Comparison of ENCODE assay signal across 8 cellular contexts in genomic region chr4:181301735-181302380, GRCh38.
A peak's percentile ranks its signal among the peaks of the same experiment; 100 is the strongest.
DNase-seq lines count a peak whose midpoint lies in the region; ATAC-seq and TF ChIP-seq lines count a peak whose summit lies in the region.

No MANE protein-coding gene starts in this region.

- intact Hi-C loops in body of pancreas (cut with DNase I) (no loop called here), sciatic nerve (cut with DNase I) (no loop called here)

- peaks cover 14% of the 10 kb centered on the region for H3K9me3 Mint-ChIP-seq in nephron progenitor cell

- no peaks in the 10 kb centered on the region for H3K9me3 ChIP-seq in body of pancreas

- ATAC-seq in HG02943 (IDR thresholded peaks at IDR 0.05; ENCODE audit: low read depth, unreplicated experiment) (peak; percentile 69), body of pancreas (peak; percentile 53), sciatic nerve (no peak), GM21723 (IDR thresholded peaks at IDR 0.05; ENCODE audit: unreplicated experiment) (no peak)

- H3K27ac Mint-ChIP-seq in nephron progenitor cell: no peak overlapping the region

- H3K27me3 ChIP-seq in GM06990 (replicated peaks; ENCODE audit: control insufficient read depth, insufficient read depth, low read length) (no peaks in the 10 kb centered on the region), body of pancreas (no peaks in the 10 kb centered on the region)

- no peaks in the 10 kb centered on the region for H3K4me1 ChIP-seq in body of pancreas

- no peak overlapping the region for H3K4me3 Mint-ChIP-seq in nephron progenitor cell

- TF ChIP-seq CTCF in GM06990 (IDR thresholded peaks at IDR 0.05; ENCODE audit: insufficient read depth, low read length, poor library complexity, severe bottlenecking) (peak; percentile 63), body of pancreas (IDR thresholded peaks at IDR 0.05) (peak; percentile 27 to 66 (median 55)), nephron progenitor cell (IDR thresholded peaks at IDR 0.05) (peak; percentile 59)

- H3K4me3 ChIP-seq in GM06990 (replicated peaks; ENCODE audit: low read depth, low read length): no peak overlapping the region
- H3K4me3 ChIP-seq in body of pancreas: no peak overlapping the region

- H3K27ac ChIP-seq in body of pancreas: no peak overlapping the region

- TF ChIP-seq POLR2A in body of pancreas (IDR thresholded peaks at IDR 0.05): no peak

- no peaks in the 10 kb centered on the region for H3K36me3 Mint-ChIP-seq in nephron progenitor cell (ENCODE audit: low read depth)

- H3K36me3 ChIP-seq in GM06990 (ENCODE audit: control insufficient read depth, insufficient read depth, low read length): no peaks in the 10 kb centered on the region
- H3K36me3 ChIP-seq in body of pancreas (replicated peaks in 1 of 2; ENCODE audit: insufficient read depth in 1 of 2, low read depth in 2 of 2): no peaks in the 10 kb centered on the region

- DNase-seq in ACHN (peak; percentile 52), GM06990 (ENCODE audit: extremely low read depth, insufficient read length) (no peak), NCI-H2107 treated with DMSO at 0.1 percent for 48 hours (lab: John Stamatoyannopoulos, UW; ENCODE audit: unreplicated experiment) (peak; percentile 75), body of pancreas (peak; percentile 49 to 72 (median 58)), nephron progenitor cell (peak; percentile 55), sciatic nerve (ENCODE audit: low spot score) (no peak)

- H3K4me1 Mint-ChIP-seq in nephron progenitor cell: peaks cover 9% of the 10 kb centered on the region

- in situ Hi-C loops in ACHN (cut with HindIII; ENCODE audit: low pct_ligation_motif_present, low pct_unique_long_range_greater_than_20kb, low sequenced_read_pairs): no loop called here

- 24 to 36% methylated on average over 7 of the region's 7 CpGs for WGBS in body of pancreas, 2 donors

- no peaks in the 10 kb centered on the region for H3K27me3 Mint-ChIP-seq in nephron progenitor cell (ENCODE audit: low read depth, poor library complexity)

Comparison
In these comparisons a context has a peak if more than half of its experiments do, and no peak if none do; other contexts are left out.
1. DNase-seq: peak in ACHN (single experiment), NCI-H2107 treated with DMSO at 0.1 percent for 48 hours (single experiment), body of pancreas (4 of 4) and nephron progenitor cell (single experiment); none in GM06990 (single experiment) and sciatic nerve (single experiment).
2. ATAC-seq: peak in HG02943 (single experiment) and body of pancreas (single experiment); none in sciatic nerve (single experiment) and GM21723 (single experiment).
3. Peak in every context shown above with its lines, with median percentiles within 50 percentile points of each other: CTCF ChIP-seq.